ENCODE assay signal across 2 cellular contexts in the genomic region with DNA sequence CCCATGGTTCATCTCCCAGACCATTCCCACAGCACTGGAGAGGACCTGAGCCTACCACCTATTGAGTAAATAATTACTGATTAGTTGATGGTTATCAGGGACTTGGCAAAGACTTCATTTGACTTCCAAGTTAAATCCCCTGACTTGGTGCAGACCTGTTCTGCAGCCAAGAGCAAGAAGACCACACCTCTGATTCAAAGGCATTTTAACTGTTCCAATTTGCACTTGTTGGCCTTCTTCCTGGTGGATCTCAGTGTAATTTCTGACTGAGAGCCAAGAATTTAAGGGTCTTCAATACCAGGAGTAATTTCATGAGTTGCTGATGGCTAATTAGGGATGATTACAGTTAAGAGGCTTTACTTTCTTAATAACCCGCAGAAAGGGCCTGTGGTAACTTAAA.
TF ChIP-seq lines count a peak whose summit lies in the region.

No MANE protein-coding gene starts in this region.

TF ChIP-seq in A549, 52 proteins besides CTCF, POLR2A, EP300 and RAD21 (continued from another document):
- TF ChIP-seq, protein P1, sequence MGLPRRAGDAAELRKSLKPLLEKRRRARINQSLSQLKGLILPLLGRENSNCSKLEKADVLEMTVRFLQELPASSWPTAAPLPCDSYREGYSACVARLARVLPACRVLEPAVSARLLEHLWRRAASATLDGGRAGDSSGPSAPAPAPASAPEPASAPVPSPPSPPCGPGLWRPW (IDR thresholded peaks at IDR 0.05) = no peak
- TF ChIP-seq BCL3 (IDR thresholded peaks at IDR 0.05) (no peak), ZFP36 (IDR thresholded peaks at IDR 0.05; ENCODE audit: borderline replicate concordance, partially characterized antibody) (no peak), PHF8 (IDR thresholded peaks at IDR 0.05; ENCODE audit: borderline replicate concordance, low read depth) (no peak)

TF ChIP-seq in HEK293, 187 proteins besides CTCF, POLR2A, EP300 and RAD21 (continued from another document):
- TF ChIP-seq, protein P2, sequence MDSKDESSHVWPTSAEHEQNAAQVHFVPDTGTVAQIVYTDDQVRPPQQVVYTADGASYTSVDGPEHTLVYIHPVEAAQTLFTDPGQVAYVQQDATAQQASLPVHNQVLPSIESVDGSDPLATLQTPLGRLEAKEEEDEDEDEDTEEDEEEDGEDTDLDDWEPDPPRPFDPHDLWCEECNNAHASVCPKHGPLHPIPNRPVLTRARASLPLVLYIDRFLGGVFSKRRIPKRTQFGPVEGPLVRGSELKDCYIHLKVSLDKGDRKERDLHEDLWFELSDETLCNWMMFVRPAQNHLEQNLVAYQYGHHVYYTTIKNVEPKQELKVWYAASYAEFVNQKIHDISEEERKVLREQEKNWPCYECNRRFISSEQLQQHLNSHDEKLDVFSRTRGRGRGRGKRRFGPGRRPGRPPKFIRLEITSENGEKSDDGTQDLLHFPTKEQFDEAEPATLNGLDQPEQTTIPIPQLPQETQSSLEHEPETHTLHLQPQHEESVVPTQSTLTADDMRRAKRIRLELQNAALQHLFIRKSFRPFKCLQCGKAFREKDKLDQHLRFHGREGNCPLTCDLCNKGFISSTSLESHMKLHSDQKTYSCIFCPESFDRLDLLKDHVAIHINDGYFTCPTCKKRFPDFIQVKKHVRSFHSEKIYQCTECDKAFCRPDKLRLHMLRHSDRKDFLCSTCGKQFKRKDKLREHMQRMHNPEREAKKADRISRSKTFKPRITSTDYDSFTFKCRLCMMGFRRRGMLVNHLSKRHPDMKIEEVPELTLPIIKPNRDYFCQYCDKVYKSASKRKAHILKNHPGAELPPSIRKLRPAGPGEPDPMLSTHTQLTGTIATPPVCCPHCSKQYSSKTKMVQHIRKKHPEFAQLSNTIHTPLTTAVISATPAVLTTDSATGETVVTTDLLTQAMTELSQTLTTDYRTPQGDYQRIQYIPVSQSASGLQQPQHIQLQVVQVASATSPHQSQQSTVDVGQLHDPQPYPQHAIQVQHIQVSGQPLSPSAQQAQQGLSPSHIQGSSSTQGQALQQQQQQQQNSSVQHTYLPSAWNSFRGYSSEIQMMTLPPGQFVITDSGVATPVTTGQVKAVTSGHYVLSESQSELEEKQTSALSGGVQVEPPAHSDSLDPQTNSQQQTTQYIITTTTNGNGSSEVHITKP (tag by site-specific recombination; IDR thresholded peaks at IDR 0.05) = peak; percentile 52
